ENCODE assay signal across 8 cellular contexts in genomic region chr19:16184665-16185122, GRCh38. TPM values are rescaled to one million over a fixed set of nuclear protein-coding genes. Genes with fewer than 3 reads are reported as not detected.
DNase-seq lines count a peak whose midpoint lies in the region; ATAC-seq, FAIRE-seq and TF ChIP-seq lines count a peak whose summit lies in the region.

No MANE protein-coding gene starts in this region.

- no peak for TF ChIP-seq EP300 in K562 (IDR thresholded peaks at IDR 0.05; ENCODE audit: low read length)

- peak overlapping the region in 1 of 2 experiments; percentile 36; a peak in 1 of 4 replicates for H3K9ac ChIP-seq in K562 (ENCODE audit: insufficient read depth in 1 of 2, low read depth in 2 of 2, low read length in 2 of 2)

- in situ Hi-C loops in K562 (cut with MboI) = loop anchor here (5.0 kb wide), 2 partner anchors 142 to 557 kb away; no protein-coding TSS in a partner anchor

- no peaks in the 10 kb centered on the region for H3K9me3 ChIP-seq in heart right ventricle
- H3K9me3 ChIP-seq in K562 (replicated peaks; ENCODE audit: control insufficient read depth, insufficient read depth, low read depth, low read length) = no peaks in the 10 kb centered on the region
- no peaks in the 10 kb centered on the region for H3K9me3 ChIP-seq in mesodermal cell (ENCODE audit: control insufficient read depth, low read length)
- no peaks in the 10 kb centered on the region for H3K9me3 ChIP-seq in uterus

- FAIRE-seq in K562 (lab: Jason Lieb, UNC) = no peak
- FAIRE-seq in GM19239 (lab: Jason Lieb, UNC) = no peak

- TF ChIP-seq POLR2A in K562 (conservative IDR thresholded peaks at IDR 0.05) (no peak), uterus (IDR thresholded peaks at IDR 0.05) (no peak)

- H3K27ac ChIP-seq in heart right ventricle (peak overlapping the region in 9 of 10 donors; percentile 62 to 93 (median 88)), K562 (ENCODE audit: extremely low read depth, low read depth, low read length) (peak overlapping the region; percentile 9; the same call in 1 of the 3 replicates), mesodermal cell (ENCODE audit: low read depth, low read length, severe bottlenecking) (peak overlapping the region; percentile 16), uterus (peak overlapping the region in 1 of 2 donors; percentile 48)

- TF ChIP-seq CTCF in heart right ventricle (IDR thresholded peaks at IDR 0.05) (no peak), K562 (IDR thresholded peaks at IDR 0.05 in 2 of 3, conservative IDR thresholded peaks at IDR 0.05 in 1 of 3; ENCODE audit: insufficient read depth in 2 of 3, low read depth in 1 of 3, low read length in 3 of 3) (no peak), uterus (IDR thresholded peaks at IDR 0.05) (no peak)

- BruUV-seq in K562 (replicated peaks; lab: Mats Ljungman, UMichigan) = TSS peak; percentile 94

- peaks cover 3% of the 10 kb centered on the region for H3K9me1 ChIP-seq in K562 (ENCODE audit: control insufficient read depth, insufficient read depth, low read length)

- ATAC-seq in heart right ventricle (peak in 1 of 8 donors; percentile 33), K562 (no peak)

- peak overlapping the region; percentile 84 for H2AFZ ChIP-seq in K562 (ENCODE audit: low read depth, low read length)

- H3K27me3 ChIP-seq in heart right ventricle = peaks cover 0 to 25% (median 0%) of the 10 kb centered on the region in 7 donors
- peaks cover 0 to 3% of the 10 kb centered on the region in 2 experiments; a peak in 1 of 5 replicates for H3K27me3 ChIP-seq in K562 (ENCODE audit: control insufficient read depth in 2 of 2, insufficient read depth in 2 of 2, low read length in 2 of 2)
- no peaks in the 10 kb centered on the region for H3K27me3 ChIP-seq in uterus

- DNase-seq in heart right ventricle (no peak), cardiac septum (ENCODE audit: low spot score) (no peak), K562 (ENCODE audit: extremely low read depth in 1 of 4, low spot score in 3 of 4) (no peak), uterus (no peak), NCI-H446 treated with DMSO at 0.1 percent for 48 hours (lab: John Stamatoyannopoulos, UW) (no peak), SK-N-DZ (ENCODE audit: low spot score) (no peak), GM19239 (ENCODE audit: insufficient read length, low spot score) (no peak)

- H3K36me3 ChIP-seq in heart right ventricle (peaks cover 0 to 34% (median 3%) of the 10 kb centered on the region in 9 donors), K562 (ENCODE audit: control insufficient read depth, insufficient read depth, low read length) (peaks cover 19% of the 10 kb centered on the region; the same call in 2 of the 3 replicates), mesodermal cell (ENCODE audit: control insufficient read depth, insufficient read depth, low read length) (peaks cover 28% of the 10 kb centered on the region), uterus (no peaks in the 10 kb centered on the region)

- intact Hi-C loops in heart right ventricle (cut with DNase I) (loop anchor here in 9 of 10 donors (2.0 to 10.0 kb wide), 8 partner anchors 70 to 560 kb away; partner anchors contain the start of gene RAB8A (in 4 of the 9)), cardiac septum (cut with DNase I) (loop anchor here (5.0 kb wide), 2 partner anchors 72 to 557 kb away; partner anchors contain the start of gene RAB8A), K562 (cut with micrococcal nuclease) (loop anchor here (10.0 kb wide), 1 partner anchor 340 kb away; no protein-coding TSS in a partner anchor), uterus (cut with DNase I; ENCODE audit: low total_unique reads) (loop anchor here (5.0 kb wide), 1 partner anchor 142 kb away; no protein-coding TSS in a partner anchor)

- no peak for TF ChIP-seq RAD21 in K562 (CRISPR knock-in tag; conservative IDR thresholded peaks at IDR 0.05 in 1 of 2, IDR thresholded peaks at IDR 0.05 in 1 of 2)

- H4K20me1 ChIP-seq in K562 (replicated peaks; ENCODE audit: control insufficient read depth, insufficient read depth, low read length) = no peaks in the 10 kb centered on the region; the same call in 1 of the 2 replicates

- peaks cover 17% of the 10 kb centered on the region for H3K79me2 ChIP-seq in K562 (ENCODE audit: control insufficient read depth, insufficient read depth, low read length)

- H3K4me1 ChIP-seq in heart right ventricle (peaks cover 0 to 34% (median 17%) of the 10 kb centered on the region in 9 donors), K562 (replicated peaks in 1 of 2; ENCODE audit: control insufficient read depth in 2 of 2, insufficient read depth in 2 of 2, low read length in 2 of 2) (peaks cover 0 to 16% of the 10 kb centered on the region in 2 experiments; a peak in 3 of 5 replicates), mesodermal cell (ENCODE audit: control insufficient read depth, insufficient read depth, low read length, poor library complexity, severe bottlenecking) (peaks cover 5% of the 10 kb centered on the region), uterus (peaks cover 4 to 11% of the 10 kb centered on the region in 2 donors)

- H3K4me2 ChIP-seq in K562 (ENCODE audit: insufficient read depth, low read length) = peak overlapping the region; percentile 69

- 41 to 42% methylated on average over 18 of the region's 18 CpGs for WGBS in heart right ventricle, 2 donors
- WGBS in K562 (ENCODE audit: insufficient coverage, low coverage, missing lambda C conversion rate) = 54% methylated on average over 18 of the region's 18 CpGs
- 78 to 81% methylated on average over 15 to 18 of the region's 18 CpGs for WGBS in mesodermal cell (ENCODE audit: insufficient coverage in 2 of 2), 2 experiments

- POLR2A ChIA-PET in K562 (lab: Yijun Ruan, JAX) = interaction anchor here (0.6 to 2.9 kb wide), 8 partner anchors 10 to 756 kb away, joined by 3 to 15 read pairs (median 4); partner anchors contain the start of genes AP1M1 and RAB8A

- H3K4me3 ChIP-seq in heart right ventricle = peak overlapping the region; percentile 25 to 96 (median 90)
- peak overlapping the region; percentile 92; the same call in 1 of the 2 replicates for H3K4me3 ChIP-seq in K562
- peak overlapping the region; percentile 93 for H3K4me3 ChIP-seq in mesodermal cell (ENCODE audit: extremely low read depth, insufficient read depth, low read length, poor library complexity, severe bottlenecking)
- peak overlapping the region; percentile 50 to 71 for H3K4me3 ChIP-seq in uterus

- CTCF ChIA-PET in K562 (lab: Yijun Ruan, JAX; ENCODE audit: low intra/inter-chr PET ratio) = interaction anchor here (0.8 to 1.7 kb wide), 3 partner anchors 118 to 555 kb away, joined by 4 to 5 read pairs (median 4); no protein-coding TSS in a partner anchor

RNA-seq across cellular contexts. Expression of gene FAM32A, which starts 0.5 kb away (rescaled TPM):
- total RNA-seq in heart right ventricle = 10 to 100 TPM; 27.0 to 44.5 (median 32.5) TPM
- 10 to 100 TPM; 36.0 to 75.0 TPM for polyA plus RNA-seq in heart right ventricle
- total RNA-seq in cardiac septum = 36.9 TPM
- total RNA-seq in K562 (2011; cell fraction: chromatin; rRNA removed; ENCODE audit: low replicate concordance) = 14.8 and 20.8 TPM in 2 replicates
- 14.2 and 16.1 TPM in 2 replicates for total RNA-seq in K562 (2011; cell fraction: nucleolus; rRNA removed)
- total RNA-seq in K562 (2011; cell fraction: nucleoplasm; rRNA removed) = 18.8 and 21.6 TPM in 2 replicates
- total RNA-seq in K562 (2014; rRNA removed) = 94.5 and 95.8 TPM in 2 replicates
- total RNA-seq in K562 (2014; rRNA removed; fragmentation: Illumina TruSeq; extraction: Trizol) = 54.5 and 57.2 TPM in 2 replicates
- total RNA-seq in K562 (2015; rRNA removed; fragmentation: Illumina TruSeq; extraction: Trizol) = 70.9 and 73.7 TPM in 2 replicates
- 44.9 and 45.9 TPM in 2 replicates for total RNA-seq in K562 (2021)
- 82.6 and 96.7 TPM in 2 replicates for polyA plus RNA-seq in K562 (2011; rRNA removed)
- 84.9 and 85.1 TPM in 2 replicates for polyA plus RNA-seq in K562 (2011; cell fraction: cytosol; rRNA removed)
- polyA plus RNA-seq in K562 (2011; cell fraction: nucleus; rRNA removed) = 37.5 and 41.1 TPM in 2 replicates
- polyA plus RNA-seq in K562 (2012) = 50.8 and 60.4 TPM in 2 replicates
- 76.2 and 77.8 TPM in 2 replicates for polyA plus RNA-seq in K562 (2014; fragmentation: Illumina TruSeq; extraction: Trizol)
- 10 to 100 TPM; 30.7 to 43.0 TPM for polyA plus RNA-seq in K562 (2014; fragmentation: Nextera tagmentation; extraction: Ambion mirVana)
- polyA plus RNA-seq in K562 (2014; rRNA removed) = 94.5 and 102 TPM in 2 replicates
- 28.1 and 34.6 TPM in 2 replicates for polyA minus RNA-seq in K562 (2011; rRNA and poly(A)+ RNA removed)
- polyA minus RNA-seq in K562 (2011; cell fraction: cytosol; rRNA and poly(A)+ RNA removed) = 14.7 and 21.1 TPM in 2 replicates
- 6.2 and 10.3 TPM in 2 replicates for polyA minus RNA-seq in K562 (2011; cell fraction: nucleus; rRNA and poly(A)+ RNA removed)
- 88.8 TPM for polyA plus RNA-seq in mesodermal cell (2013, experiment 1 of 2)
- 83.7 TPM for polyA plus RNA-seq in mesodermal cell (2013, experiment 2 of 2)
- 100 to 1,000 TPM in 1 of 4 donors, 10 to 100 TPM in 3; 17.6 to 106 (median 31.0) TPM for total RNA-seq in uterus
- polyA plus RNA-seq in SK-N-DZ (2014; cell fraction: cytosol; rRNA removed) = 186 and 197 TPM in 2 replicates
- polyA plus RNA-seq in SK-N-DZ (2014; cell fraction: nucleus; rRNA removed) = 102 and 119 TPM in 2 replicates

RNA-seq across cellular contexts. Expression of gene CIB3, which starts 11.4 kb away (rescaled TPM):
- total RNA-seq in heart right ventricle = not detected
- polyA plus RNA-seq in heart right ventricle = not detected
- not detected for total RNA-seq in cardiac septum
- total RNA-seq in K562 (2011; cell fraction: chromatin; rRNA removed; ENCODE audit: low replicate concordance) = not detected in 2 replicates
- total RNA-seq in K562 (2011; cell fraction: nucleolus; rRNA removed) = not detected in 2 replicates
- not detected in 2 replicates for total RNA-seq in K562 (2011; cell fraction: nucleoplasm; rRNA removed)
- total RNA-seq in K562 (2014; rRNA removed) = not detected in 2 replicates
- total RNA-seq in K562 (2014; rRNA removed; fragmentation: Illumina TruSeq; extraction: Trizol) = not detected in 2 replicates
- not detected in 2 replicates for total RNA-seq in K562 (2015; rRNA removed; fragmentation: Illumina TruSeq; extraction: Trizol)
- total RNA-seq in K562 (2021) = not detected in 2 replicates
- not detected in 2 replicates for polyA plus RNA-seq in K562 (2011; rRNA removed)
- polyA plus RNA-seq in K562 (2011; cell fraction: cytosol; rRNA removed) = not detected in 2 replicates
- polyA plus RNA-seq in K562 (2011; cell fraction: nucleus; rRNA removed) = not detected in 2 replicates
- not detected in 2 replicates for polyA plus RNA-seq in K562 (2012)
- not detected in 2 replicates for polyA plus RNA-seq in K562 (2014; fragmentation: Illumina TruSeq; extraction: Trizol)
- under 1 TPM in 1 of 2 experiments, not detected in 1; 0.08 TPM for polyA plus RNA-seq in K562 (2014; fragmentation: Nextera tagmentation; extraction: Ambion mirVana)
- 0.13 TPM in 1 of 2 replicates, not detected in the other for polyA plus RNA-seq in K562 (2014; rRNA removed)
- polyA minus RNA-seq in K562 (2011; rRNA and poly(A)+ RNA removed) = not detected in 2 replicates
- not detected in 2 replicates for polyA minus RNA-seq in K562 (2011; cell fraction: cytosol; rRNA and poly(A)+ RNA removed)
- not detected in 2 replicates for polyA minus RNA-seq in K562 (2011; cell fraction: nucleus; rRNA and poly(A)+ RNA removed)
- not detected for polyA plus RNA-seq in mesodermal cell (2013, experiment 1 of 2)
- polyA plus RNA-seq in mesodermal cell (2013, experiment 2 of 2) = not detected
- total RNA-seq in uterus = not detected
- polyA plus RNA-seq in SK-N-DZ (2014; cell fraction: cytosol; rRNA removed) = not detected in 2 replicates
- not detected in 2 replicates for polyA plus RNA-seq in SK-N-DZ (2014; cell fraction: nucleus; rRNA removed)

RNA-seq across cellular contexts. Expression of gene AP1M1, which starts 13.0 kb away (rescaled TPM):
- total RNA-seq in heart right ventricle (10 to 100 TPM; 34.3 to 53.8 (median 47.0) TPM), cardiac septum (51.8 TPM), K562 (2014; rRNA removed) (48.0 and 53.8 TPM in 2 replicates), K562 (2014; rRNA removed; fragmentation: Illumina TruSeq; extraction: Trizol) (12.9 and 17.1 TPM in 2 replicates), K562 (2015; rRNA removed; fragmentation: Illumina TruSeq; extraction: Trizol) (28.1 and 28.6 TPM in 2 replicates), K562 (2021) (53.6 and 56.2 TPM in 2 replicates), uterus (10 to 100 TPM; 21.2 to 80.9 (median 32.7) TPM)
- polyA plus RNA-seq in heart right ventricle (10 to 100 TPM; 25.5 to 79.0 TPM), K562 (2011; rRNA removed) (29.1 and 42.9 TPM in 2 replicates), K562 (2014; fragmentation: Illumina TruSeq; extraction: Trizol) (35.4 and 44.5 TPM in 2 replicates), K562 (2014; fragmentation: Nextera tagmentation; extraction: Ambion mirVana) (1 to 10 TPM in 1 of 2 experiments, under 1 TPM in 1; 0.87 to 3.0 TPM), K562 (2014; rRNA removed) (34.8 and 39.4 TPM in 2 replicates)
- total RNA-seq in K562 (2011; cell fraction: chromatin; rRNA removed; ENCODE audit: low replicate concordance) = 43.5 and 103 TPM in 2 replicates
- 56.9 and 61.7 TPM in 2 replicates for total RNA-seq in K562 (2011; cell fraction: nucleolus; rRNA removed)
- 39.8 and 44.1 TPM in 2 replicates for total RNA-seq in K562 (2011; cell fraction: nucleoplasm; rRNA removed)
- 39.5 and 53.3 TPM in 2 replicates for polyA plus RNA-seq in K562 (2011; cell fraction: cytosol; rRNA removed)
- polyA plus RNA-seq in K562 (2011; cell fraction: nucleus; rRNA removed) = 75.6 and 83.2 TPM in 2 replicates
- polyA plus RNA-seq in K562 (2012) = 66.8 and 85.3 TPM in 2 replicates
- 17.9 and 23.9 TPM in 2 replicates for polyA minus RNA-seq in K562 (2011; rRNA and poly(A)+ RNA removed)
- 41.5 and 47.6 TPM in 2 replicates for polyA minus RNA-seq in K562 (2011; cell fraction: cytosol; rRNA and poly(A)+ RNA removed)
- 21.9 and 34.4 TPM in 2 replicates for polyA minus RNA-seq in K562 (2011; cell fraction: nucleus; rRNA and poly(A)+ RNA removed)
- 91.2 TPM for polyA plus RNA-seq in mesodermal cell (2013, experiment 1 of 2)
- polyA plus RNA-seq in mesodermal cell (2013, experiment 2 of 2) = 75.4 TPM
- 74.0 and 117 TPM in 2 replicates for polyA plus RNA-seq in SK-N-DZ (2014; cell fraction: cytosol; rRNA removed)
- 64.4 and 74.2 TPM in 2 replicates for polyA plus RNA-seq in SK-N-DZ (2014; cell fraction: nucleus; rRNA removed)

RNA-seq across cellular contexts. Expression of gene HSH2D, which starts 41.2 kb away (rescaled TPM):
- total RNA-seq in heart right ventricle (1 to 10 TPM in 3 of 10 donors, under 1 TPM in 5, not detected in 2; 0.16 to 2.0 (median 0.56) TPM), cardiac septum (0.32 TPM), K562 (2014; rRNA removed) (0.18 and 0.29 TPM in 2 replicates), K562 (2014; rRNA removed; fragmentation: Illumina TruSeq; extraction: Trizol) (0.15 and 0.19 TPM in 2 replicates), K562 (2015; rRNA removed; fragmentation: Illumina TruSeq; extraction: Trizol) (1.1 TPM in 2 replicates), K562 (2021) (0.16 and 0.42 TPM in 2 replicates), uterus (1 to 10 TPM in 3 of 4 donors, not detected in 1; 1.4 to 3.1 (median 2.4) TPM)
- polyA plus RNA-seq in heart right ventricle (under 1 TPM; 0.19 to 0.51 TPM), K562 (2011; rRNA removed) (0.33 and 0.39 TPM in 2 replicates), K562 (2014; fragmentation: Illumina TruSeq; extraction: Trizol) (0.30 and 0.42 TPM in 2 replicates), K562 (2014; fragmentation: Nextera tagmentation; extraction: Ambion mirVana) (under 1 TPM in 1 of 2 experiments, not detected in 1; 0.03 TPM), K562 (2014; rRNA removed) (0.12 and 0.37 TPM in 2 replicates)
- 0.81 TPM in 1 of 2 replicates, not detected in the other for total RNA-seq in K562 (2011; cell fraction: chromatin; rRNA removed; ENCODE audit: low replicate concordance)
- 0.39 and 0.67 TPM in 2 replicates for total RNA-seq in K562 (2011; cell fraction: nucleolus; rRNA removed)
- total RNA-seq in K562 (2011; cell fraction: nucleoplasm; rRNA removed) = 0.37 TPM in 1 of 2 replicates, not detected in the other
- 0.44 and 0.69 TPM in 2 replicates for polyA plus RNA-seq in K562 (2011; cell fraction: cytosol; rRNA removed)
- polyA plus RNA-seq in K562 (2011; cell fraction: nucleus; rRNA removed) = 0.68 and 0.69 TPM in 2 replicates
- polyA plus RNA-seq in K562 (2012) = 0.40 and 3.0 TPM in 2 replicates
- 0.09 TPM in 1 of 2 replicates, not detected in the other for polyA minus RNA-seq in K562 (2011; rRNA and poly(A)+ RNA removed)
- not detected in 2 replicates for polyA minus RNA-seq in K562 (2011; cell fraction: cytosol; rRNA and poly(A)+ RNA removed)
- 0.22 and 0.27 TPM in 2 replicates for polyA minus RNA-seq in K562 (2011; cell fraction: nucleus; rRNA and poly(A)+ RNA removed)
- polyA plus RNA-seq in mesodermal cell (2013, experiment 1 of 2) = not detected
- not detected for polyA plus RNA-seq in mesodermal cell (2013, experiment 2 of 2)
- not detected in 2 replicates for polyA plus RNA-seq in SK-N-DZ (2014; cell fraction: cytosol; rRNA removed)
- not detected in 2 replicates for polyA plus RNA-seq in SK-N-DZ (2014; cell fraction: nucleus; rRNA removed)
